ENCODE assay signal across 25 cellular contexts in the genomic region with DNA sequence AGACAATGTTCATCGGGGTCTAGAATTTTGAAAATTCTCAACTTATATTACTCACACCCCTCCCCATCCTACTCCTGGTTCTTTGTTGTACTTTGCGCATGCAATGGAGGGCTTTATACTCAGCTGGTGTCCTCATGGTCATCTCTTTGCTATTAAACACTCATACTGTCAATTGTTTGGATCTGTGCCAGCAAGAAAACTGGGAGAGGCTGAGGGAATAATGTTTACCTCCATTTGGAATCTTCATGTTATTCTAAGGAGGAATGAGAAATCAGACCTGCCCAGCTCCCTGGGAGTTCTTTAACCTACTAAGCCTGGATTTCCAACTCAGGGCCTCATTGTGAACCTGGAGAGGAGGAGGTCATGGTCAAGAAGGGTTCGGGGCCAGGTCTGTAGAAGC.
"Had no signal": no experiment of that assay in that cellular context is flagged by ENCODE, and none has a peak within 500 bp of the region (broad histone marks: within the 10 kb centered on the region; RNA-seq: fewer than 3 reads in every experiment).

No MANE protein-coding gene starts in this region.

- H3K27me3 ChIP-seq: adrenal gland had no signal

- DNase-seq: activated CD4-positive, alpha-beta memory T cell treated with anti-CD3 and anti-CD28 coated beads, Interleukin-2, amount 10 ng/mL, durations not matched to agents 7 days and 5 days; activated CD4-positive, alpha-beta T cell treated with anti-CD3 and anti-CD28 coated beads, Interleukin-2, amount 50 U/mL, for 1 hour; activated CD4-positive, CD25-positive, alpha-beta regulatory T cell; activated gamma-delta T cell; activated naive CD4-positive, alpha-beta T cell treated with anti-CD3 and anti-CD28 coated beads, Interleukin-2, amount 50 U/mL, for 16 hours; activated naive CD8-positive, alpha-beta T cell treated with anti-CD3 and anti-CD28 coated beads, Interleukin-2, amount 10 ng/mL, durations not matched to agents 7 days and 5 days; activated T-cell treated with anti-CD3 and anti-CD28 coated beads for 4 hours; activated T-cell treated with anti-CD3 and anti-CD28 coated beads, Interleukin-2, amount 50 U/mL, for 48 hours; adrenal gland; anterior cingulate cortex; central memory CD4-positive, alpha-beta T cell; KG1; NCI-H1092; NCI-H2029 treated with DMSO at 0.1 percent for 48 hours; NCI-H226; NCI-H526; NCI-H82; RPMI8226; T-cell; T-helper 2 cell; T1000 had no signal

- H3K4me1 ChIP-seq: adrenal gland had no signal

- H3K4me3 ChIP-seq: adrenal gland, SK-N-MC had no signal

- H3K36me3 ChIP-seq: adrenal gland had no signal

- ATAC-seq: activated T-helper 17 cell treated with anti-CD3 and anti-CD28 coated beads, Interleukin-2, amount 50 U/mL, for 72 hours; Panc1; Right ventricle myocardium inferior; T-cell had no signal

- H3K9me3 ChIP-seq: adrenal gland had no signal

- H3K27ac ChIP-seq: adrenal gland, SK-N-MC had no signal
